In the genomic region with DNA sequence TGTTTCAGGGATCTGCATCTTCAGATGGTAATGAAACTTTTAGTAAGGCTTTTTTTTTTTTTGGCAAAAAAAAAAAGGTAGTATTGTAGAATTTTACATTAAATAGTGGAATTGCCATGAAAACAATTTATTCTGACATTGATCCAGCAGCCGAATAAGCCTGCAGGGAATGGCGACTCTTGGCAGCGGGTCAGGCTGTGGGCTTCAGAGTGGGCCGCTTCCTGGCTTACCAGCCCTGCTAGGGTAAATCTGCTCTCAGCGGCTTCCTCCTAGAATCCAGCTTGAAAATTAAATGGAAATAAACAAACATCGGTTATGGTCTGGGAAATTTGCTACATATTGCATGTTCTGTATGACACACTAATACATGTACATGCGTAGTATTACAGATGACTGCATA, we compare ENCODE assay signal across 33 cellular contexts.
"Had no signal": no experiment of that assay in that cellular context is flagged by ENCODE, and none has a peak within 500 bp of the region (broad histone marks: within the 10 kb centered on the region; RNA-seq: fewer than 3 reads in every experiment).

No MANE protein-coding gene starts in this region.

- DNase-seq: Karpas-422, Kasumi-1, KG1, MG63, MM.1S, MV-4-11, NCI-H1048, NCI-H1092, NCI-H1092 treated with DMSO at 0.1 percent for 48 hours, NCI-H1105, NCI-H1105 treated with DMSO at 0.1 percent for 48 hours, NCI-H1417, NCI-H1417 treated with DMSO at 0.1 percent for 48 hours, NCI-H1436, NCI-H1436 treated with DMSO at 0.1 percent for 48 hours, NCI-H146, NCI-H1694, NCI-H1694 treated with DMSO at 0.1 percent for 48 hours, NCI-H187, NCI-H187 treated with DMSO at 0.1 percent for 48 hours, NCI-H1930, NCI-H2029, NCI-H2029 treated with DMSO at 0.1 percent for 48 hours, NCI-H2081, NCI-H2081 treated with DMSO at 0.1 percent for 48 hours, NCI-H2107, NCI-H2171, NCI-H2171 treated with DMSO at 0.1 percent for 48 hours, NCI-H2227 treated with DMSO at 0.1 percent for 48 hours, NCI-H226, NCI-H345, NCI-H446, NCI-H446 treated with DMSO at 0.1 percent for 48 hours had no signal
